ENCODE assay signal across 2 cellular contexts in the genomic region with DNA sequence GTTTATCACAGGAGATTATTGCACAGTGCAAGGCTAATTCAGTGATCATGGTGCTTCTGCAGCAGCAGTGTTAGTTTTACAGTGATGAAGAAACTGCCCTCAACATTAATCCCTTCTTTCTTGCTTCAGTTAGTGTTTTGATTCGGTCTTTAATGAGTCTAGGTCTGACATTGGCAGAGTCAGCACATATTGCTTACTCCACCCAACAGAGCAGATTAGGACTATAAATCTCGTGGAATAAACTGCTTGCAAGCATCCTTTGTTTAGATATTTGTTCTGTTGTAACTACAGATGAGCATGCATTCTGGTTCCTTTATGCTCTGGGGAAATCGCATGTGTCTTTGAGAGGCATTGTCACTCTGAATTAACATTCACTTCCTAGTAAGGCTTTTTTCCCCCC.
A peak's percentile ranks its signal among the peaks of the same experiment; 100 is the strongest.
TF ChIP-seq lines count a peak whose summit lies in the region.

No MANE protein-coding gene starts in this region.

TF ChIP-seq in HepG2, 621 proteins besides CTCF, POLR2A, EP300 and RAD21:
- TF ChIP-seq CCDC6 (CRISPR knock-in tag; IDR thresholded peaks at IDR 0.05), result no peak
- peak; percentile 55 for TF ChIP-seq MAFF (IDR thresholded peaks at IDR 0.05; ENCODE audit: low read depth, low read length)
- no peak for TF ChIP-seq NFE2L2 (IDR thresholded peaks at IDR 0.05; ENCODE audit: low read length)
- peak; percentile 65 to 73; a peak in 3 of 4 replicates for TF ChIP-seq MAFK (conservative IDR thresholded peaks at IDR 0.05 in 1 of 2, IDR thresholded peaks at IDR 0.05 in 1 of 2; ENCODE audit: low read length in 2 of 2)

TF ChIP-seq in IMR-90, 13 proteins besides CTCF, POLR2A, EP300 and RAD21:
- TF ChIP-seq RFX5 (IDR thresholded peaks at IDR 0.05; ENCODE audit: low read depth, low read length) (no peak), CHD1 (IDR thresholded peaks at IDR 0.05; ENCODE audit: low read depth, low read length) (no peak), FOS (IDR thresholded peaks at IDR 0.05; ENCODE audit: low read depth, low read length) (no peak), BHLHE40 (IDR thresholded peaks at IDR 0.05; ENCODE audit: low read depth, low read length) (no peak), MAFK (IDR thresholded peaks at IDR 0.05; ENCODE audit: low read depth, low read length) (no peak), CEBPB (IDR thresholded peaks at IDR 0.05; ENCODE audit: low read depth, low read length) (no peak), SMC3 (IDR thresholded peaks at IDR 0.05; ENCODE audit: low read depth, low read length) (no peak)
- TF ChIP-seq, protein P1, sequence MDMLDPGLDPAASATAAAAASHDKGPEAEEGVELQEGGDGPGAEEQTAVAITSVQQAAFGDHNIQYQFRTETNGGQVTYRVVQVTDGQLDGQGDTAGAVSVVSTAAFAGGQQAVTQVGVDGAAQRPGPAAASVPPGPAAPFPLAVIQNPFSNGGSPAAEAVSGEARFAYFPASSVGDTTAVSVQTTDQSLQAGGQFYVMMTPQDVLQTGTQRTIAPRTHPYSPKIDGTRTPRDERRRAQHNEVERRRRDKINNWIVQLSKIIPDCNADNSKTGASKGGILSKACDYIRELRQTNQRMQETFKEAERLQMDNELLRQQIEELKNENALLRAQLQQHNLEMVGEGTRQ (IDR thresholded peaks at IDR 0.05; ENCODE audit: low read depth, low read length), result no peak
